ENCODE assay signal across 28 cellular contexts in genomic region chr1:38942664-38943428, GRCh38. TPM values are rescaled to one million over a fixed set of nuclear protein-coding genes. Genes with fewer than 3 reads are reported as not detected.
"Had no signal": no experiment of that assay in that cellular context is flagged by ENCODE, and none has a peak within 500 bp of the region (broad histone marks: within the 10 kb centered on the region; RNA-seq: fewer than 3 reads in every experiment).

No MANE protein-coding gene starts in this region.

- FAIRE-seq: pancreas had no signal

- H3K4me3 ChIP-seq: pancreas, psoas muscle, smooth muscle cell, testis, uterus had no signal

- H3K4me2 ChIP-seq: smooth muscle cell had no signal

- H3K4me1 ChIP-seq: pancreas, psoas muscle, uterus had no signal

- DNase-seq: naive thymus-derived CD8-positive, alpha-beta T cell; nephron progenitor cell; nucleus accumbens; pancreas; psoas muscle; right cardiac atrium; spleen; stimulated activated CD4-positive, alpha-beta T cell treated with anti-CD3 and anti-CD28 coated beads, Interleukin-12 subunit alpha, Interleukin-12 subunit beta, amount 100 ng/mL, for 4 hours; stimulated activated CD4-positive, alpha-beta T cell treated with anti-CD3 and anti-CD28 coated beads, Interleukin-1b, Interleukin-23, amount 100 ng/mL, for 48 hours; stimulated activated CD4-positive, alpha-beta T cell treated with anti-CD3 and anti-CD28 coated beads, Interleukin-4, amount 100 ng/mL, for 1 hour; stimulated activated CD4-positive, alpha-beta T cell treated with anti-CD3 and anti-CD28 coated beads, Interleukin-4, amount 100 ng/mL, for 4 hours; stimulated activated CD8-positive, alpha-beta memory T cell treated with anti-CD3 and anti-CD28 coated beads, Interleukin-4, amount 100 ng/mL, for 48 hours; stimulated activated naive CD4-positive, alpha-beta T cell; stimulated activated naive CD8-positive, alpha-beta T cell treated with anti-CD3 and anti-CD28 coated beads, Interleukin-15, amount 100 ng/mL, for 72 hours; stimulated activated naive CD8-positive, alpha-beta T cell treated with anti-CD3 and anti-CD28 coated beads, Interleukin-15, Interleukin-2, amounts not matched to agents 100 U/mL and 50 U/mL, for 24 hours; testis; tibial artery; transverse colon; upper lobe of right lung; uterus had no signal

- H3K9me3 ChIP-seq: neutrophil, pancreas, psoas muscle, spleen, suprapubic skin, testis, tibial artery, transverse colon, upper lobe of right lung, uterus had no signal

- H3K36me3 ChIP-seq: neutrophil, pancreas, spleen, suprapubic skin, tibial artery, transverse colon, upper lobe of right lung, uterus had no signal

- H3K27me3 ChIP-seq: neutrophil, pancreas, spleen, suprapubic skin, testis, transverse colon, upper lobe of right lung, uterus had no signal

- ATAC-seq: naive thymus-derived CD8-positive, alpha-beta T cell; psoas muscle; sciatic nerve; stimulated activated memory B cell treated with anti-CD40 and anti-IgM and Interleukin-4, amounts not matched to agents 10 μg/mL and 1 μg/mL and 100 μg/mL, for 72 hours; stimulated activated naive CD8-positive, alpha-beta T cell treated with anti-CD3 and anti-CD28 coated beads, Interleukin-15, amount 100 ng/mL, for 72 hours; stimulated activated naive CD8-positive, alpha-beta T cell treated with anti-CD3 and anti-CD28 coated beads, Interleukin-15, Interleukin-2, amounts not matched to agents 100 U/mL and 50 U/mL, for 24 hours had no signal

- H3K27ac ChIP-seq: neutrophil, pancreas, psoas muscle, suprapubic skin, testis, tibial artery, upper lobe of right lung, uterus had no signal

RNA-seq across cellular contexts. Expression of gene RHBDL2, which starts 1.2 kb away (rescaled TPM):
- total RNA-seq: naive thymus-derived CD8-positive, alpha-beta T cell; natural killer cell treated with Interleukin-12 subunit alpha and Interleukin-12 subunit beta and Interleukin-15 and Interleukin-18, amount 100 ng/mL, for 72 hours; neural crest cell; osteocyte; psoas muscle; smooth muscle cell had no signal
- polyA plus RNA-seq: smooth muscle cell had no signal
